ENCODE assay signal across 1 cellular context in the genomic region with DNA sequence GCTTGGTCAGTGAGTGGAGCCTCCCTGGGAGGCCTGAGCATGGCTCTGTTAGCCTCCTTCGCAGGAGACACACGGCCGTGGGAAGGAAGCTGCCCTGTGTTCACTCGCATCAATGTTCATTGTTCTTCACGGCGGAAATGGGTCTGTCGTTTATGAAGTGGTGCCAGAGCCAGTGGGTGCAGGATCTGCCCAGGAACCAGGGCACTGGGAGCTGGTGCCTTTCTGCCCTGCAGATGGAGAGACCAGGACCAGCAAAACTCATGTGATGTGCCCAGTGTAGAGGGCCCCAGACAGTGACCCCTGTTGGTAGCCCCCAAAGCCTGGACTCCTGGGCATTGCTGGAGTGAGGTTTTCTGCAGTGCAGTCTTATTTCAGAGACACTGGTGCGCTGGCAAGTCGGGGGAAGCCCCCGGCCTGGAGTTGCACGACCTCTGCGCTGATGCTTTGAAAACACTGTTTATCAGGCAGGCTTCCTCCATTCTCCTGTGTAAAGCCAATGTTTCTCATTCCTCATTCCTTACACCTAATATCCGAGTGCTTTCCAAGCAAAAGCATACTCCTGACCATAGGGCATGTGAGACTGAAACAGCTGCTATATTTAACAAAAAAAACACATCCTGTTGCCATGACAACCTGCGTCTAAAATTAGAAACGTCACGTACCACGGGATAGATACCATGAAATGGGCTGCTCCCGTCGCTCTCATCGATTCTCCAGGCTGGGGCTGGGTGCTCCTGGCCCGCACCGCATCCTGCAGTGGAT.
TF ChIP-seq lines count a peak whose summit lies in the region.

No MANE protein-coding gene starts in this region.

TF ChIP-seq in HepG2, 621 proteins besides CTCF, POLR2A, EP300 and RAD21 (continued from another document):
- TF ChIP-seq, protein P1, sequence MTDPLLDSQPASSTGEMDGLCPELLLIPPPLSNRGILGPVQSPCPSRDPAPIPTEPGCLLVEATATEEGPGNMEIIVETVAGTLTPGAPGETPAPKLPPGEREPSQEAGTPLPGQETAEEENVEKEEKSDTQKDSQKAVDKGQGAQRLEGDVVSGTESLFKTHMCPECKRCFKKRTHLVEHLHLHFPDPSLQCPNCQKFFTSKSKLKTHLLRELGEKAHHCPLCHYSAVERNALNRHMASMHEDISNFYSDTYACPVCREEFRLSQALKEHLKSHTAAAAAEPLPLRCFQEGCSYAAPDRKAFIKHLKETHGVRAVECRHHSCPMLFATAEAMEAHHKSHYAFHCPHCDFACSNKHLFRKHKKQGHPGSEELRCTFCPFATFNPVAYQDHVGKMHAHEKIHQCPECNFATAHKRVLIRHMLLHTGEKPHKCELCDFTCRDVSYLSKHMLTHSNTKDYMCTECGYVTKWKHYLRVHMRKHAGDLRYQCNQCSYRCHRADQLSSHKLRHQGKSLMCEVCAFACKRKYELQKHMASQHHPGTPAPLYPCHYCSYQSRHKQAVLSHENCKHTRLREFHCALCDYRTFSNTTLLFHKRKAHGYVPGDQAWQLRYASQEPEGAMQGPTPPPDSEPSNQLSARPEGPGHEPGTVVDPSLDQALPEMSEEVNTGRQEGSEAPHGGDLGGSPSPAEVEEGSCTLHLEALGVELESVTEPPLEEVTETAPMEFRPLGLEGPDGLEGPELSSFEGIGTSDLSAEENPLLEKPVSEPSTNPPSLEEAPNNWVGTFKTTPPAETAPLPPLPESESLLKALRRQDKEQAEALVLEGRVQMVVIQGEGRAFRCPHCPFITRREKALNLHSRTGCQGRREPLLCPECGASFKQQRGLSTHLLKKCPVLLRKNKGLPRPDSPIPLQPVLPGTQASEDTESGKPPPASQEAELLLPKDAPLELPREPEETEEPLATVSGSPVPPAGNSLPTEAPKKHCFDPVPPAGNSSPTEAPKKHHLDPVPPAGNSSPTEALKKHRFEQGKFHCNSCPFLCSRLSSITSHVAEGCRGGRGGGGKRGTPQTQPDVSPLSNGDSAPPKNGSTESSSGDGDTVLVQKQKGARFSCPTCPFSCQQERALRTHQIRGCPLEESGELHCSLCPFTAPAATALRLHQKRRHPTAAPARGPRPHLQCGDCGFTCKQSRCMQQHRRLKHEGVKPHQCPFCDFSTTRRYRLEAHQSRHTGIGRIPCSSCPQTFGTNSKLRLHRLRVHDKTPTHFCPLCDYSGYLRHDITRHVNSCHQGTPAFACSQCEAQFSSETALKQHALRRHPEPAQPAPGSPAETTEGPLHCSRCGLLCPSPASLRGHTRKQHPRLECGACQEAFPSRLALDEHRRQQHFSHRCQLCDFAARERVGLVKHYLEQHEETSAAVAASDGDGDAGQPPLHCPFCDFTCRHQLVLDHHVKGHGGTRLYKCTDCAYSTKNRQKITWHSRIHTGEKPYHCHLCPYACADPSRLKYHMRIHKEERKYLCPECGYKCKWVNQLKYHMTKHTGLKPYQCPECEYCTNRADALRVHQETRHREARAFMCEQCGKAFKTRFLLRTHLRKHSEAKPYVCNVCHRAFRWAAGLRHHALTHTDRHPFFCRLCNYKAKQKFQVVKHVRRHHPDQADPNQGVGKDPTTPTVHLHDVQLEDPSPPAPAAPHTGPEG (CRISPR knock-in tag; IDR thresholded peaks at IDR 0.05) = no peak
